11 cellular contexts compared by ENCODE assay signal in genomic region chr7:96388620-96389383, GRCh38.
DNase-seq lines count a peak whose midpoint lies in the region; ATAC-seq and TF ChIP-seq lines count a peak whose summit lies in the region.
"Had no signal": no experiment of that assay in that cellular context is flagged by ENCODE, and none has a peak within 500 bp of the region (broad histone marks: within the 10 kb centered on the region; RNA-seq: fewer than 3 reads in every experiment).

No MANE protein-coding gene starts in this region.

- BruUV-seq in IMR-90 (replicated peaks; lab: Mats Ljungman, UMichigan): no TSS peak
- BruUV-seq in mammary epithelial cell (replicated peaks; lab: Mats Ljungman, UMichigan): no TSS peak
- BruUV-seq in Calu3 (replicated peaks; lab: Mats Ljungman, UMichigan): no TSS peak

- no peaks in the 10 kb centered on the region for H3K9me1 ChIP-seq in IMR-90 (ENCODE audit: insufficient read depth, low read length)

- H3K4me1 Mint-ChIP-seq in Calu3 (ENCODE audit: low read depth, unreplicated experiment): peaks cover 9% of the 10 kb centered on the region
- H3K4me1 Mint-ChIP-seq: naive B cell had no signal

- intact Hi-C loops in IMR-90 (cut with micrococcal nuclease) (no loop called here), mammary epithelial cell (cut with micrococcal nuclease) (no loop called here), Calu3 (cut with micrococcal nuclease; ENCODE audit: unreplicated experiment) (no loop called here)

- no peak overlapping the region for H4K5ac ChIP-seq in IMR-90 (ENCODE audit: low read depth, low read length)

- H2BK15ac ChIP-seq in IMR-90 (ENCODE audit: low read depth, low read length): no peak overlapping the region

- H3K79me2 ChIP-seq in mammary epithelial cell (ENCODE audit: insufficient read depth, low read length): no peaks in the 10 kb centered on the region

- H3K4me3 Mint-ChIP-seq in Calu3 (ENCODE audit: low read depth, unreplicated experiment): no peak overlapping the region
- H3K4me3 Mint-ChIP-seq: naive B cell had no signal

- WGBS in IMR-90 (ENCODE audit: extremely low coverage in 2 of 2, insufficient read length in 1 of 2), 2 experiments: no CpG with 5 or more reads among the region's 8 CpGs
- WGBS in mammary epithelial cell (ENCODE audit: low coverage, missing lambda C conversion rate): 72% methylated on average over 8 of the region's 8 CpGs

- dilution Hi-C loops in IMR-90 (cut with HindIII; ENCODE audit: low sequenced_read_pairs, unreplicated experiment): no loop called here
- dilution Hi-C loops in mammary epithelial cell (cut with HindIII; ENCODE audit: low sequenced_read_pairs): no loop called here

- no peak overlapping the region for H3K23ac ChIP-seq in IMR-90 (ENCODE audit: low read depth, low read length)

- H3K36me3 Mint-ChIP-seq in Calu3 (ENCODE audit: insufficient read depth, unreplicated experiment): no peaks in the 10 kb centered on the region
- H3K36me3 Mint-ChIP-seq: naive B cell had no signal

- H3K79me1 ChIP-seq in IMR-90 (ENCODE audit: low read depth in 1 of 2, low read length in 2 of 2): no peaks in the 10 kb centered on the region

- H3K36me3 ChIP-seq in IMR-90 (ENCODE audit: control insufficient read depth, insufficient read depth, low read length) (no peaks in the 10 kb centered on the region), mammary epithelial cell (ENCODE audit: insufficient read depth, low read length) (no peaks in the 10 kb centered on the region)
- H3K36me3 ChIP-seq: HAP-1 had no signal

- H2BK5ac ChIP-seq in IMR-90 (ENCODE audit: low read depth, low read length, poor library complexity, severe bottlenecking): no peak overlapping the region

- no peak overlapping the region; the same call in 1 of the 2 replicates for H2BK120ac ChIP-seq in IMR-90 (ENCODE audit: low read depth, low read length)

- in situ Hi-C loops in IMR-90 (cut with MboI; ENCODE audit: low sequenced_read_pairs): no loop called here
- in situ Hi-C loops in mammary epithelial cell (cut with MboI; ENCODE audit: low sequenced_read_pairs in 2 of 2): no loop called here

- TF ChIP-seq POLR2A in IMR-90 (IDR thresholded peaks at IDR 0.05; ENCODE audit: low read depth, low read length): no peak

- no peak overlapping the region for H3K9ac ChIP-seq in IMR-90 (ENCODE audit: low read depth, low read length)
- no peak overlapping the region for H3K9ac ChIP-seq in mammary epithelial cell (ENCODE audit: insufficient read depth, low read length)

- no peaks in the 10 kb centered on the region for H3K4me1 ChIP-seq in IMR-90 (ENCODE audit: control insufficient read depth, insufficient read depth, low read length)
- H3K4me1 ChIP-seq in mammary epithelial cell (ENCODE audit: insufficient read depth, low read length): peaks cover 14% of the 10 kb centered on the region
- H3K4me1 ChIP-seq: HAP-1 had no signal

- no peaks in the 10 kb centered on the region for H3K9me3 Mint-ChIP-seq in Calu3 (ENCODE audit: low read depth, unreplicated experiment)

- H3K4me3 ChIP-seq in IMR-90 (ENCODE audit: insufficient read depth, low read depth, low read length): no peak overlapping the region
- H3K4me3 ChIP-seq in mammary epithelial cell (replicated peaks in 1 of 3; ENCODE audit: insufficient read depth in 1 of 3, low read depth in 2 of 3, low read length in 3 of 3): no peak overlapping the region
- H3K4me3 ChIP-seq: HAP-1 had no signal

- H2AK9ac ChIP-seq in IMR-90 (replicated peaks; ENCODE audit: low read depth, low read length, poor library complexity): no peak overlapping the region

- POLR2A ChIA-PET in IMR-90 (lab: Charles Lee; ENCODE audit: unreplicated experiment): no interaction called here

- no peak overlapping the region; the same call in 1 of the 2 replicates for H3K27ac ChIP-seq in IMR-90 (ENCODE audit: insufficient read depth, low read length)
- peak overlapping the region; percentile 70 for H3K27ac ChIP-seq in mammary epithelial cell (ENCODE audit: insufficient read depth, low read depth, low read length)

- H3K4me2 ChIP-seq in IMR-90 (ENCODE audit: low read depth, low read length): peak overlapping the region; percentile 12; the same call in 1 of the 2 replicates
- peak overlapping the region; percentile 13 for H3K4me2 ChIP-seq in mammary epithelial cell (ENCODE audit: insufficient read depth, low read depth, low read length)

- CTCF ChIA-PET in IMR-90 (lab: Yijun Ruan, JAX) (interaction anchor here (0.6 to 0.8 kb wide), 2 partner anchors 11 to 96 kb away, joined by 3 read pairs; no protein-coding TSS in a partner anchor), mammary epithelial cell (lab: Charles Lee; ENCODE audit: low non-redundant PET) (no interaction called here), Calu3 (lab: Charles Lee) (interaction anchor here (1.0 kb wide), 1 partner anchor 9 kb away, joined by 3 read pairs; no protein-coding TSS in a partner anchor)

- no peak overlapping the region for H4K91ac ChIP-seq in IMR-90 (ENCODE audit: insufficient read depth, low read depth, low read length)

- H2BK20ac ChIP-seq in IMR-90 (ENCODE audit: low read depth, low read length): no peak overlapping the region

- H3K9me3 ChIP-seq in IMR-90 (ENCODE audit: control insufficient read depth, insufficient read depth, low read length) (no peaks in the 10 kb centered on the region), mammary epithelial cell (replicated peaks; ENCODE audit: insufficient read depth, low read length) (no peaks in the 10 kb centered on the region)
- H3K9me3 ChIP-seq: HAP-1 had no signal

- H4K20me1 ChIP-seq in IMR-90 (ENCODE audit: insufficient read depth, low read length) (no peaks in the 10 kb centered on the region), mammary epithelial cell (ENCODE audit: insufficient read depth, low read length) (no peaks in the 10 kb centered on the region)

- H3K27ac Mint-ChIP-seq in Calu3 (ENCODE audit: unreplicated experiment): no peak overlapping the region
- H3K27ac Mint-ChIP-seq: naive B cell had no signal

- no peak overlapping the region for H2AK5ac ChIP-seq in IMR-90 (ENCODE audit: low read depth, low read length)

- H3K14ac ChIP-seq in IMR-90 (replicated peaks; ENCODE audit: low read depth, low read length): no peak overlapping the region

- H3K4ac ChIP-seq in IMR-90 (ENCODE audit: low read depth, low read length): no peak overlapping the region

- ATAC-seq in IMR-90 (ENCODE audit: low read depth) (peak; percentile 95), GM19452 (IDR thresholded peaks at IDR 0.05; ENCODE audit: unreplicated experiment) (no peak)

- H3K27me3 Mint-ChIP-seq in Calu3 (ENCODE audit: unreplicated experiment): no peaks in the 10 kb centered on the region

- H4K8ac ChIP-seq in IMR-90 (ENCODE audit: low read depth in 2 of 2, low read length in 2 of 2): peak overlapping the region in 1 of 2 experiments; percentile 10; a peak in 1 of 4 replicates

- H3K27me3 ChIP-seq in IMR-90 (ENCODE audit: control insufficient read depth, insufficient read depth, low read length) (peaks cover 2% of the 10 kb centered on the region; the same call in 1 of the 2 replicates), mammary epithelial cell (ENCODE audit: insufficient read depth, low read length) (no peaks in the 10 kb centered on the region)

- H2AFZ ChIP-seq in IMR-90 (replicated peaks; ENCODE audit: low read length, poor library complexity) (peak overlapping the region; percentile 15), mammary epithelial cell (ENCODE audit: low read depth, low read length) (no peak overlapping the region)

- no peak for TF ChIP-seq RAD21 in IMR-90 (IDR thresholded peaks at IDR 0.05; ENCODE audit: low read length)

- TF ChIP-seq CTCF in IMR-90 (conservative IDR thresholded peaks at IDR 0.05; ENCODE audit: low read depth, low read length): no peak
- no peak for TF ChIP-seq CTCF in mammary epithelial cell (conservative IDR thresholded peaks at IDR 0.05 in 1 of 2, IDR thresholded peaks at IDR 0.05 in 1 of 2; ENCODE audit: extremely low read depth in 1 of 2, insufficient read depth in 1 of 2, low read depth in 1 of 2, low read length in 2 of 2)
- TF ChIP-seq CTCF in Calu3 (IDR thresholded peaks at IDR 0.05; ENCODE audit: unreplicated experiment): no peak

- peak; percentile 84 for DNase-seq in IMR-90
- peak; percentile 55 for DNase-seq in mammary epithelial cell
- DNase-seq in islet precursor cell: peak; percentile 81
- peak; percentile 86 for DNase-seq in stromal cell of bone marrow (ENCODE audit: low read depth)
- no peak for DNase-seq in SW480 (ENCODE audit: low spot score)
- DNase-seq in Calu3: no peak
- DNase-seq in mucosa of gallbladder (ENCODE audit: low spot score): no peak
- DNase-seq: cerebellar nuclear complex, naive B cell had no signal

- no peak overlapping the region for H3K56ac ChIP-seq in IMR-90 (ENCODE audit: extremely low read depth, insufficient read depth, low read length)

- H3K18ac ChIP-seq in IMR-90 (ENCODE audit: low read depth, low read length): no peak overlapping the region

TF ChIP-seq in IMR-90, 13 proteins besides CTCF, POLR2A, EP300 and RAD21:
- TF ChIP-seq NFE2L2 (IDR thresholded peaks at IDR 0.05; ENCODE audit: low read depth, low read length) (no peak), MAFK (IDR thresholded peaks at IDR 0.05; ENCODE audit: low read depth, low read length) (peak; percentile 83)
TF ChIP-seq in IMR-90: peak in this region for 1.

Comparison
In these comparisons a context has a peak if more than half of its experiments do, and no peak if none do; other contexts are left out.
1. DNase-seq: peak in IMR-90 (single experiment), mammary epithelial cell (single experiment), islet precursor cell (single experiment) and stromal cell of bone marrow (single experiment); none in SW480 (single experiment), Calu3 (single experiment) and mucosa of gallbladder (single experiment).